Comparison of ENCODE assay signal across 1 cellular context in genomic region chr13:32639502-32640105, GRCh38.
TF ChIP-seq lines count a peak whose summit lies in the region.

No MANE protein-coding gene starts in this region.

TF ChIP-seq in GM23338, 12 proteins besides CTCF, POLR2A, EP300 and RAD21 (continued from another document):
- TF ChIP-seq ZNF462 (CRISPR knock-in tag; IDR thresholded peaks at IDR 0.05) (no peak), ETS1 (IDR thresholded peaks at IDR 0.05) (no peak), JUNB (IDR thresholded peaks at IDR 0.05; ENCODE audit: unreplicated experiment) (no peak), NANOG (IDR thresholded peaks at IDR 0.05; ENCODE audit: borderline replicate concordance) (no peak), STAT1 (IDR thresholded peaks at IDR 0.05; ENCODE audit: unreplicated experiment) (no peak), EZH2 (IDR thresholded peaks at IDR 0.05; ENCODE audit: low read depth, unreplicated experiment) (no peak), POLR2AphosphoS5 (IDR thresholded peaks at IDR 0.05; ENCODE audit: low read depth) (no peak), CREB1 (CRISPR knock-in tag; IDR thresholded peaks at IDR 0.05; ENCODE audit: low read depth) (no peak)
